8 cellular contexts compared by ENCODE assay signal in genomic region chr2:199659207-199659606, GRCh38.
DNase-seq lines count a peak whose midpoint lies in the region; ATAC-seq and TF ChIP-seq lines count a peak whose summit lies in the region.

No MANE protein-coding gene starts in this region.

- DNase-seq in AG08396 (ENCODE audit: low spot score) (peak; percentile 16), brain microvascular endothelial cell (peak; percentile 17), kidney tubule cell (ENCODE audit: low spot score) (peak; percentile 18), stomach (no peak), NCI-H1092 treated with DMSO at 0.1 percent for 48 hours (lab: John Stamatoyannopoulos, UW) (no peak), NCI-H1048 (lab: John Stamatoyannopoulos, UW) (no peak)

- 3 to 6% (median 5%) methylated on average over 26 to 39 of the region's 39 CpGs for WGBS in stomach, 5 donors

- no peaks in the 10 kb centered on the region for H3K36me3 ChIP-seq in HUES6 (ENCODE audit: control insufficient read depth, insufficient read depth, low read length)
- H3K36me3 ChIP-seq in brain microvascular endothelial cell (replicated peaks): no peaks in the 10 kb centered on the region
- H3K36me3 ChIP-seq in stomach: no peaks in the 10 kb centered on the region

- TF ChIP-seq CTCF in brain microvascular endothelial cell (IDR thresholded peaks at IDR 0.05; ENCODE audit: low read depth, low read length, missing control alignments): no peak
- no peak for TF ChIP-seq CTCF in stomach (IDR thresholded peaks at IDR 0.05)

- in situ Hi-C loops in brain microvascular endothelial cell (cut with HindIII; ENCODE audit: low pct_ligation_motif_present, low sequenced_read_pairs): no loop called here

- no peak for TF ChIP-seq POLR2A in stomach (IDR thresholded peaks at IDR 0.05)

- H3K9ac ChIP-seq in HUES6 (ENCODE audit: low read length): peak overlapping the region; percentile 46

- intact Hi-C loops in stomach (cut with DNase I; ENCODE audit: low total_unique reads): no loop called here

- H3K4me1 ChIP-seq in HUES6 (ENCODE audit: control insufficient read depth, insufficient read depth, low read length) (0 out of 2 replicates have a peak, but pooled peaks cover 8% of the 10 kb centered on the region), stomach (peaks cover 0 to 4% (median 0%) of the 10 kb centered on the region in 4 donors)

- ATAC-seq in activated CD4-positive, CD25-positive, alpha-beta regulatory T cell treated with anti-CD3 and anti-CD28 coated beads, Interleukin-2, amount 50 U/mL, for 24 hours: no peak

- H3K9me3 ChIP-seq in HUES6 (ENCODE audit: control insufficient read depth, insufficient read depth, low read depth, low read length) (peaks cover 1% of the 10 kb centered on the region; the same call in 1 of the 2 replicates), stomach (peaks cover 0 to 11% (median 5%) of the 10 kb centered on the region in 4 donors)

- H3K27ac ChIP-seq in HUES6 (ENCODE audit: low read depth, low read length) (no peak overlapping the region), brain microvascular endothelial cell (no peak overlapping the region), stomach (no peak overlapping the region)

- no peak for TF ChIP-seq EP300 in stomach (IDR thresholded peaks at IDR 0.05)

- H3K27me3 ChIP-seq in HUES6 (ENCODE audit: control insufficient read depth, insufficient read depth, low read length) (peaks cover 11% of the 10 kb centered on the region), brain microvascular endothelial cell (replicated peaks) (no peaks in the 10 kb centered on the region), stomach (peaks cover 0 to 14% (median 8%) of the 10 kb centered on the region in 3 donors)

- H3K4me3 ChIP-seq in HUES6 (ENCODE audit: low read depth, low read length) (peak overlapping the region; percentile 57), brain microvascular endothelial cell (ENCODE audit: low read depth, low read length) (peak overlapping the region; percentile 47), stomach (peak overlapping the region; percentile 27 to 33 (median 32))

Comparison
In these comparisons a context has a peak if more than half of its experiments do, and no peak if none do; other contexts are left out.
1. DNase-seq: peak in AG08396 (single experiment), brain microvascular endothelial cell (single experiment) and kidney tubule cell (single experiment); none in stomach (single experiment), NCI-H1092 treated with DMSO at 0.1 percent for 48 hours (single experiment) and NCI-H1048 (single experiment).
2. Peak in every context shown above with its lines, with median percentiles within 50 percentile points of each other: H3K4me3 ChIP-seq.